28 cellular contexts compared by ENCODE assay signal in the genomic region with DNA sequence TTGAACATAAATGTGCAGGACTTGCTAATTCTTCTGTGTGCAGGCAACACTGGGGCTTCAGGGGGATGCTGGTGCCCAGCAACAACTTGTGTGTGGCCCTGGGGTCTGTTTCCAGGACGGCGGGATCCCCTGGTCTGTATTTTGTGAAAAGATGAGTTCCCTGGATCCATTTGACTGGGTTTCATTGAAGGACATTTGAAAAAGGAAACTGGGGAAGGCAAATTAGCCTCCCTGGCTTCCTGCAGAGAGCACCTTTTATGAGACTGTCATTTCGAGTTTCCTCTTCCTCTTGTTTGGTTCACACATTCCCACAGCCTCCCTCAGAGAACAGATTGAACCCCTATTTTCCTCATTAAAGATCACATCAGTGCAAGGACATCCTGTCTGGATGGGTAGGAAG.
"Had no signal": no experiment of that assay in that cellular context is flagged by ENCODE, and none has a peak within 500 bp of the region (broad histone marks: within the 10 kb centered on the region; RNA-seq: fewer than 3 reads in every experiment).

No MANE protein-coding gene starts in this region.

- H3K27me3 ChIP-seq: gastrocnemius medialis, heart left ventricle, hepatocyte, left lung, right atrium auricular region, sigmoid colon, suprapubic skin, thyroid gland, vagina had no signal

- H3K27ac Mint-ChIP-seq: mesothelial cell of epicardium; naive B cell; natural killer cell treated with Interleukin-12 subunit alpha and Interleukin-12 subunit beta and Interleukin-15 and Interleukin-18, amount 100 ng/mL, for 72 hours; progenitor cell of endocrine pancreas; stimulated activated naive B cell treated with anti-CD40 and anti-IgM and Interleukin-4, amounts not matched to agents 10 μg/mL and 1 μg/mL and 100 μg/mL, for 72 hours; stimulated activated naive CD8-positive, alpha-beta T cell treated with anti-CD3 and anti-CD28 coated beads, Interleukin-15, amount 100 ng/mL, for 72 hours had no signal

- H2AFZ ChIP-seq: hepatocyte, parathyroid adenoma had no signal

- H3K4me3 ChIP-seq: dorsolateral prefrontal cortex, gastrocnemius medialis, heart left ventricle, hepatocyte, left lung, mucosa of descending colon, right atrium auricular region, sigmoid colon, suprapubic skin, thyroid gland, vagina had no signal

- DNase-seq: dorsolateral prefrontal cortex; effector CD4-positive, alpha-beta T cell; foreskin fibroblast; gastrocnemius medialis; heart left ventricle; left cardiac atrium; left lung; mesenchymal stem cell; mucosa of descending colon; naive B cell; sigmoid colon; stimulated activated CD4-positive, alpha-beta T cell treated with anti-CD3 and anti-CD28 coated beads, Interleukin-2, amount 100 ng/mL, for 24 hours; stimulated activated CD4-positive, alpha-beta T cell treated with anti-CD3 and anti-CD28 coated beads, Interleukin-4, amount 100 ng/mL, for 24 hours; stimulated activated naive B cell treated with anti-CD40 and anti-IgM and Interleukin-4, amounts not matched to agents 10 μg/mL and 1 μg/mL and 100 μg/mL, for 72 hours; stimulated activated naive CD8-positive, alpha-beta T cell treated with anti-CD3 and anti-CD28 coated beads, Interleukin-15, amount 100 ng/mL, for 72 hours; thyroid gland; trophoblast cell had no signal

- H3K36me3 ChIP-seq: gastrocnemius medialis, heart left ventricle, left lung, right atrium auricular region, sigmoid colon, suprapubic skin, thyroid gland, vagina had no signal

- H3K9me3 ChIP-seq: gastrocnemius medialis, heart left ventricle, left lung, mucosa of descending colon, right atrium auricular region, sigmoid colon, suprapubic skin, thyroid gland, vagina had no signal

- H3K9me3 Mint-ChIP-seq: mesothelial cell of epicardium; natural killer cell treated with Interleukin-12 subunit alpha and Interleukin-12 subunit beta and Interleukin-15 and Interleukin-18, amount 100 ng/mL, for 72 hours; neural crest cell; stimulated activated naive B cell treated with anti-CD40 and anti-IgM and Interleukin-4, amounts not matched to agents 10 μg/mL and 1 μg/mL and 100 μg/mL, for 72 hours; stimulated activated naive CD8-positive, alpha-beta T cell treated with anti-CD3 and anti-CD28 coated beads, Interleukin-15, amount 100 ng/mL, for 72 hours had no signal

- H3K9ac ChIP-seq: parathyroid adenoma had no signal

- H3K4me2 ChIP-seq: hepatocyte had no signal

- H3K79me2 ChIP-seq: hepatocyte, parathyroid adenoma had no signal

- H3K27ac ChIP-seq: dorsolateral prefrontal cortex, epithelial cell of prostate, gastrocnemius medialis, heart left ventricle, hepatocyte, left lung, parathyroid adenoma, right atrium auricular region, sigmoid colon, suprapubic skin, thyroid gland, vagina had no signal

- H3K4me3 Mint-ChIP-seq: mesothelial cell of epicardium; naive B cell; natural killer cell treated with Interleukin-12 subunit alpha and Interleukin-12 subunit beta and Interleukin-15 and Interleukin-18, amount 100 ng/mL, for 72 hours; neural crest cell; stimulated activated naive B cell treated with anti-CD40 and anti-IgM and Interleukin-4, amounts not matched to agents 10 μg/mL and 1 μg/mL and 100 μg/mL, for 72 hours; stimulated activated naive CD8-positive, alpha-beta T cell treated with anti-CD3 and anti-CD28 coated beads, Interleukin-15, amount 100 ng/mL, for 72 hours had no signal

- H3K4me1 Mint-ChIP-seq: mesothelial cell of epicardium; stimulated activated naive CD8-positive, alpha-beta T cell treated with anti-CD3 and anti-CD28 coated beads, Interleukin-15, amount 100 ng/mL, for 72 hours had no signal

- H3K36me3 Mint-ChIP-seq: mesothelial cell of epicardium; naive B cell; natural killer cell treated with Interleukin-12 subunit alpha and Interleukin-12 subunit beta and Interleukin-15 and Interleukin-18, amount 100 ng/mL, for 72 hours; stimulated activated naive B cell treated with anti-CD40 and anti-IgM and Interleukin-4, amounts not matched to agents 10 μg/mL and 1 μg/mL and 100 μg/mL, for 72 hours had no signal

- H3K4me1 ChIP-seq: gastrocnemius medialis, left lung, parathyroid adenoma, right atrium auricular region, sigmoid colon, suprapubic skin, vagina had no signal

- ATAC-seq: esophagus mucosa; gastrocnemius medialis; heart left ventricle; left cardiac atrium; left lung; mucosa of descending colon; natural killer cell treated with Interleukin-12 subunit alpha and Interleukin-12 subunit beta and Interleukin-15 and Interleukin-18, amount 100 ng/mL, for 72 hours; stimulated activated naive B cell treated with anti-CD40 and anti-IgM and Interleukin-4, amounts not matched to agents 10 μg/mL and 1 μg/mL and 100 μg/mL, for 72 hours; stimulated activated naive CD8-positive, alpha-beta T cell treated with anti-CD3 and anti-CD28 coated beads, Interleukin-15, amount 100 ng/mL, for 72 hours had no signal
